21 cellular contexts compared by ENCODE assay signal in genomic region chr22:22044153-22044552, GRCh38.
DNase-seq lines count a peak whose midpoint lies in the region; ATAC-seq, FAIRE-seq and TF ChIP-seq lines count a peak whose summit lies in the region.
"Had no signal": no experiment of that assay in that cellular context is flagged by ENCODE, and none has a peak within 500 bp of the region (broad histone marks: within the 10 kb centered on the region; RNA-seq: fewer than 3 reads in every experiment).

No MANE protein-coding gene starts in this region.

- no peaks in the 10 kb centered on the region for H3K9me2 ChIP-seq in OCI-LY7 (ENCODE audit: insufficient read depth, low read length)

- H3K9me3 ChIP-seq in OCI-LY7 (ENCODE audit: low read length) (no peaks in the 10 kb centered on the region), esophagus muscularis mucosa (no peaks in the 10 kb centered on the region)
- H3K9me3 ChIP-seq: A549, BLaER1 had no signal

- peaks cover 0 to 6% (median 0%) of the 10 kb centered on the region in 4 donors for H3K27me3 ChIP-seq in esophagus muscularis mucosa
- H3K27me3 ChIP-seq: BLaER1 had no signal

- no peaks in the 10 kb centered on the region for H3K27me3 Mint-ChIP-seq in IgD-negative memory B cell
- peaks cover 17% of the 10 kb centered on the region for H3K27me3 Mint-ChIP-seq in activated naive CD8-positive, alpha-beta T cell treated with anti-CD3 and anti-CD28 coated beads, Interleukin-2, amount 50 U/mL, for 24 hours

- peaks cover 0 to 2% (median 0%) of the 10 kb centered on the region in 3 donors for H3K9me3 Mint-ChIP-seq in IgD-negative memory B cell
- H3K9me3 Mint-ChIP-seq in activated naive CD8-positive, alpha-beta T cell treated with anti-CD3 and anti-CD28 coated beads, Interleukin-2, amount 50 U/mL, for 24 hours, result no peaks in the 10 kb centered on the region
- H3K9me3 Mint-ChIP-seq: CD4-positive, alpha-beta memory T cell; GM23338 had no signal

- H3K27ac ChIP-seq in OCI-LY7 (ENCODE audit: low read depth, low read length, poor library complexity, severe bottlenecking) (peak overlapping the region; percentile 84), esophagus muscularis mucosa (replicated peaks in 1 of 4) (no peak overlapping the region)
- H3K27ac ChIP-seq: A549, KMS-11 had no signal

- no TSS peak for BruUV-seq in OCI-LY7 (replicated peaks; lab: Mats Ljungman, UMichigan)

- H3K36me3 Mint-ChIP-seq in IgD-negative memory B cell, result peaks cover 2% of the 10 kb centered on the region
- no peaks in the 10 kb centered on the region for H3K36me3 Mint-ChIP-seq in activated naive CD8-positive, alpha-beta T cell treated with anti-CD3 and anti-CD28 coated beads, Interleukin-2, amount 50 U/mL, for 24 hours (ENCODE audit: low read depth)
- H3K36me3 Mint-ChIP-seq: CD14-positive monocyte; CD4-positive, alpha-beta memory T cell had no signal

- peak; percentile 58 for FAIRE-seq in urothelium cell line (lab: Jason Lieb, UNC)
- FAIRE-seq: A549, H54, HepG2 had no signal

- 88% methylated on average over 2 of the region's 2 CpGs for WGBS in esophagus muscularis mucosa

- H3K79me2 ChIP-seq in OCI-LY7 (ENCODE audit: insufficient read depth, low read depth, low read length), result peaks cover 61% of the 10 kb centered on the region; the same call in 1 of the 2 replicates

- CTCF ChIA-PET in OCI-LY7 (lab: Charles Lee; ENCODE audit: unreplicated experiment), result interaction anchor here (0.8 to 3.6 kb wide), 5 partner anchors 12 to 67 kb away, joined by 3 to 41 read pairs (median 4); no protein-coding TSS in a partner anchor

- TF ChIP-seq EP300 in esophagus muscularis mucosa (IDR thresholded peaks at IDR 0.05), result no peak

- peak overlapping the region in 1 of 3 donors; percentile 89 for H3K27ac Mint-ChIP-seq in IgD-negative memory B cell
- no peak overlapping the region for H3K27ac Mint-ChIP-seq in activated naive CD8-positive, alpha-beta T cell treated with anti-CD3 and anti-CD28 coated beads, Interleukin-2, amount 50 U/mL, for 24 hours
- H3K27ac Mint-ChIP-seq: CD4-positive, alpha-beta memory T cell; GM23338 had no signal

- H3K4me3 Mint-ChIP-seq in IgD-negative memory B cell, result peak overlapping the region; percentile 22 to 89 (median 56)
- H3K4me3 Mint-ChIP-seq in activated naive CD8-positive, alpha-beta T cell treated with anti-CD3 and anti-CD28 coated beads, Interleukin-2, amount 50 U/mL, for 24 hours, result no peak overlapping the region
- H3K4me3 Mint-ChIP-seq: CD14-positive monocyte; CD4-positive, alpha-beta memory T cell; GM23338 had no signal

- H3K4me2 ChIP-seq in OCI-LY7 (ENCODE audit: low read length), result peak overlapping the region; percentile 93
- H3K4me2 ChIP-seq: A549, BLaER1, GM23338, KMS-11 had no signal

- H4K20me1 ChIP-seq in OCI-LY7 (ENCODE audit: insufficient read depth, low read length), result no peaks in the 10 kb centered on the region
- H4K20me1 ChIP-seq: BLaER1 had no signal

- peaks cover 36 to 64% (median 51%) of the 10 kb centered on the region in 3 donors for H3K4me1 Mint-ChIP-seq in IgD-negative memory B cell
- peaks cover 8% of the 10 kb centered on the region for H3K4me1 Mint-ChIP-seq in activated naive CD8-positive, alpha-beta T cell treated with anti-CD3 and anti-CD28 coated beads, Interleukin-2, amount 50 U/mL, for 24 hours
- H3K4me1 Mint-ChIP-seq: CD14-positive monocyte; CD4-positive, alpha-beta memory T cell; GM23338 had no signal

- ATAC-seq in GM21447 (IDR thresholded peaks at IDR 0.05; ENCODE audit: unreplicated experiment) (no peak), GM19023 (IDR thresholded peaks at IDR 0.05; ENCODE audit: unreplicated experiment) (no peak)
- ATAC-seq in activated naive CD8-positive, alpha-beta T cell treated with anti-CD3 and anti-CD28 coated beads, Interleukin-2, amount 50 U/mL, for 24 hours, result no peak
- ATAC-seq: A549, HepG2 had no signal

- H3K4me1 ChIP-seq in OCI-LY7 (ENCODE audit: insufficient read depth, low read length, poor library complexity, severe bottlenecking), result peaks cover 96% of the 10 kb centered on the region
- H3K4me1 ChIP-seq in esophagus muscularis mucosa, result no peaks in the 10 kb centered on the region
- H3K4me1 ChIP-seq: A549 had no signal

- POLR2A ChIA-PET in OCI-LY7 (lab: Charles Lee), result interaction anchor here (1.0 to 9.1 kb wide), 12 partner anchors 13 to 415 kb away, joined by 3 to 262 read pairs (median 11); no protein-coding TSS in a partner anchor

- H2AFZ ChIP-seq in OCI-LY7 (ENCODE audit: low read length), result peak overlapping the region; percentile 39
- H2AFZ ChIP-seq: GM23338 had no signal

- H3K4me3 ChIP-seq in OCI-LY7 (ENCODE audit: low read depth, low read length, poor library complexity, severe bottlenecking) (peak overlapping the region; percentile 70), esophagus muscularis mucosa (no peak overlapping the region)
- H3K4me3 ChIP-seq: A549, BLaER1, GM23338 had no signal

- DNase-seq in OCI-LY7 (ENCODE audit: low spot score) (no peak), esophagus muscularis mucosa (ENCODE audit: extremely low spot score) (peak; percentile 50), urothelium cell line (ENCODE audit: low spot score) (no peak), 8988T (no peak)
- DNase-seq in activated naive CD8-positive, alpha-beta T cell treated with anti-CD3 and anti-CD28 coated beads, Interleukin-2, amount 50 U/mL, for 24 hours, result no peak
- DNase-seq: AML-193; CD4-positive, alpha-beta memory T cell; DMS153; DMS79; GF-D8; HCEC 1CT had no signal

- intact Hi-C loops in OCI-LY7 (cut with micrococcal nuclease; ENCODE audit: unreplicated experiment), result loop anchor here (5.0 to 10.0 kb wide), 2 partner anchors 153 to 891 kb away; no protein-coding TSS in a partner anchor
- intact Hi-C loops in esophagus muscularis mucosa (cut with DNase I), result no loop called here

- H3K36me3 ChIP-seq in OCI-LY7 (ENCODE audit: insufficient read depth, low read length) (peaks cover 16% of the 10 kb centered on the region), esophagus muscularis mucosa (no peaks in the 10 kb centered on the region)
- H3K36me3 ChIP-seq: BLaER1 had no signal

- TF ChIP-seq CTCF in OCI-LY7 (conservative IDR thresholded peaks at IDR 0.05; ENCODE audit: low read length) (0 out of 2 replicates have a peak, but pooled peaks have one; percentile 15), esophagus muscularis mucosa (IDR thresholded peaks at IDR 0.05) (no peak)

- TF ChIP-seq POLR2A in esophagus muscularis mucosa (IDR thresholded peaks at IDR 0.05; ENCODE audit: low read depth), result no peak
